In genomic region chr19:34308381-34309367, GRCh38 we compare ENCODE assay signal across 1 cellular context.
A peak's percentile ranks its signal among the peaks of the same experiment; 100 is the strongest.
TF ChIP-seq lines count a peak whose summit lies in the region.

No MANE protein-coding gene starts in this region.

TF ChIP-seq in H1, 55 proteins besides CTCF, POLR2A, EP300 and RAD21 (continued from another document):
- TF ChIP-seq CREB1 (IDR thresholded peaks at IDR 0.05): no peak
- 0 out of 2 replicates have a peak, but pooled peaks have one; percentile 11 for TF ChIP-seq CEBPB (IDR thresholded peaks at IDR 0.05; ENCODE audit: low read depth, low read length)
TF ChIP-seq in H1: peak in this region for 1.
